8 cellular contexts compared by ENCODE assay signal in the genomic region with DNA sequence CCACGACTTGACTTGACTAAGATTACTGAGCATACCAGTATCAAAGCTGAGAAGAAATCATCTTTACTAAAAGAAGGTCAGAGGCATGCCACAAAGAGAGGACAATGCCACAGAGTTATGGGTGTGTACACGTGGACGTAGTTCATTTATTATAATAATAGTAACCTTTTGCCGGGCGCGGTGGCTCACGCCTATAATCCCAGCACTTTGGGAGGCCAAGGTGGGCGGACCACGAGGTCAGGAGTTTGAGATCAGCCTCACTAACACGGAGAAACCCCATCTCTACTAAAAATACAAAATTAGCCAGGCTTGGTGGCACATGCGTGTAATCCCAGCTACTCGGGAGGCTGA. TPM values are rescaled to one million over a fixed set of nuclear protein-coding genes. Genes with fewer than 3 reads are reported as not detected.
DNase-seq lines count a peak whose midpoint lies in the region; ATAC-seq, FAIRE-seq and TF ChIP-seq lines count a peak whose summit lies in the region.
"Not testable (repeated sequence)": the region's sequence is repeated elsewhere in the genome, so short reads cannot be mapped to it uniquely, and the experiment has no call there.

No MANE protein-coding gene starts in this region.

- not testable (repeated sequence) for H3K4me3 ChIP-seq in astrocyte (ENCODE audit: insufficient read depth, low read depth, low read length); left lung; neural progenitor cell
- H3K4me3 ChIP-seq in skeletal muscle tissue (ENCODE audit: low read length in 3 of 3) = peak overlapping the region in 1 of 3 donors; percentile 55

- H3K79me2 ChIP-seq in astrocyte (ENCODE audit: insufficient read depth, low read length) = peaks cover 62% of the 10 kb centered on the region
- H3K79me2 ChIP-seq in neural progenitor cell (ENCODE audit: low read depth) = not testable (repeated sequence)

- not testable (repeated sequence) for DNase-seq in Calu3; astrocyte (ENCODE audit: low read depth); left lung; neural progenitor cell (ENCODE audit: low spot score); type B pancreatic cell (ENCODE audit: extremely low spot score, unreplicated experiment)

- H3K36me3 Mint-ChIP-seq in Calu3 (ENCODE audit: insufficient read depth, unreplicated experiment) (peaks cover 83% of the 10 kb centered on the region), astrocyte (ENCODE audit: low read depth, unreplicated experiment) (peaks cover 38% of the 10 kb centered on the region), type B pancreatic cell (peaks cover 49% of the 10 kb centered on the region)
- not testable (repeated sequence) for H3K36me3 Mint-ChIP-seq in neural progenitor cell

- H3K4me1 Mint-ChIP-seq in Calu3 (ENCODE audit: low read depth, unreplicated experiment) (peaks cover 78% of the 10 kb centered on the region), astrocyte (ENCODE audit: low read depth, unreplicated experiment) (peaks cover 81% of the 10 kb centered on the region), neural progenitor cell (peaks cover 72% of the 10 kb centered on the region), type B pancreatic cell (ENCODE audit: unreplicated experiment) (peaks cover 55% of the 10 kb centered on the region)

- peak overlapping the region; percentile 100 for H3K27ac Mint-ChIP-seq in Calu3 (ENCODE audit: unreplicated experiment)
- H3K27ac Mint-ChIP-seq in astrocyte (ENCODE audit: unreplicated experiment) = peak overlapping the region; percentile 100
- H3K27ac Mint-ChIP-seq in neural progenitor cell = peak overlapping the region; percentile 40
- H3K27ac Mint-ChIP-seq in type B pancreatic cell = peak overlapping the region; percentile 70

- not testable (repeated sequence) for H3K9me3 Mint-ChIP-seq in Calu3 (ENCODE audit: low read depth, unreplicated experiment); astrocyte (ENCODE audit: unreplicated experiment); neural progenitor cell; type B pancreatic cell

- H3K36me3 ChIP-seq in astrocyte (ENCODE audit: insufficient read depth, low read length) (peaks cover 64% of the 10 kb centered on the region), left lung (peaks cover 0 to 84% of the 10 kb centered on the region in 2 donors), skeletal muscle tissue (ENCODE audit: control insufficient read depth in 3 of 3, insufficient read depth in 3 of 3, low read length in 3 of 3) (peaks cover 5 to 13% (median 6%) of the 10 kb centered on the region in 3 donors)
- not testable (repeated sequence) for H3K36me3 ChIP-seq in neural progenitor cell

- peaks cover 31% of the 10 kb centered on the region for H4K20me1 ChIP-seq in astrocyte (ENCODE audit: insufficient read depth, low read length)
- H4K20me1 ChIP-seq in neural progenitor cell (ENCODE audit: low read depth) = not testable (repeated sequence)

- not testable (repeated sequence) for TF ChIP-seq CTCF in Calu3 (IDR thresholded peaks at IDR 0.05; ENCODE audit: unreplicated experiment); astrocyte (IDR thresholded peaks at IDR 0.05; ENCODE audit: insufficient read depth, low read depth, low read length); left lung (IDR thresholded peaks at IDR 0.05); neural progenitor cell (IDR thresholded peaks at IDR 0.05); type B pancreatic cell (conservative IDR thresholded peaks at IDR 0.05)

- H3K4me2 ChIP-seq in astrocyte (ENCODE audit: low read length) = peak overlapping the region; percentile 51
- H3K4me2 ChIP-seq in neural progenitor cell = not testable (repeated sequence)

- not testable (repeated sequence) for H3K9me3 ChIP-seq in astrocyte (ENCODE audit: insufficient read depth, low read depth, low read length); left lung; neural progenitor cell (ENCODE audit: low read depth); skeletal muscle tissue (ENCODE audit: control insufficient read depth in 3 of 3, low read length in 3 of 3)

- H3K27ac ChIP-seq in astrocyte (ENCODE audit: low read depth, low read length) = peak overlapping the region; percentile 99
- peak overlapping the region; percentile 78 to 81 for H3K27ac ChIP-seq in left lung
- H3K27ac ChIP-seq in neural progenitor cell = not testable (repeated sequence)
- peak overlapping the region; percentile 93 for H3K27ac ChIP-seq in skeletal muscle tissue (ENCODE audit: low read depth, low read length)

- H3K27me3 ChIP-seq in astrocyte (ENCODE audit: insufficient read depth, low read length); left lung; skeletal muscle tissue (ENCODE audit: control insufficient read depth in 3 of 3, insufficient read depth in 3 of 3, low read length in 3 of 3): not testable (repeated sequence)
- peaks cover 74% of the 10 kb centered on the region for H3K27me3 ChIP-seq in neural progenitor cell

- H3K4me1 ChIP-seq in astrocyte (ENCODE audit: insufficient read depth, low read length) (peaks cover 73% of the 10 kb centered on the region), left lung (peaks cover 38 to 69% of the 10 kb centered on the region in 2 donors), neural progenitor cell (peaks cover 41% of the 10 kb centered on the region), skeletal muscle tissue (ENCODE audit: control insufficient read depth in 3 of 3, insufficient read depth in 3 of 3, low read length in 3 of 3) (peaks cover 64 to 70% (median 66%) of the 10 kb centered on the region in 3 donors)

- H2AFZ ChIP-seq in astrocyte (ENCODE audit: low read depth, low read length); neural progenitor cell (replicated peaks): not testable (repeated sequence)

- FAIRE-seq in astrocyte (lab: Jason Lieb, UNC) = not testable (repeated sequence)

- not testable (repeated sequence) for H3F3A ChIP-seq in neural progenitor cell (ENCODE audit: low read depth)

- H3K9ac ChIP-seq in astrocyte (ENCODE audit: low read length) (peak overlapping the region; percentile 87), skeletal muscle tissue (ENCODE audit: low read depth in 1 of 3, low read length in 3 of 3) (peak overlapping the region in 2 of 3 donors; percentile 26 to 28)
- not testable (repeated sequence) for H3K9ac ChIP-seq in neural progenitor cell

- H3K4me3 Mint-ChIP-seq in Calu3 (ENCODE audit: low read depth, unreplicated experiment) (peak overlapping the region; percentile 67), astrocyte (ENCODE audit: unreplicated experiment) (peak overlapping the region; percentile 77), type B pancreatic cell (peak overlapping the region; percentile 55)
- not testable (repeated sequence) for H3K4me3 Mint-ChIP-seq in neural progenitor cell

- ATAC-seq in SK-N-SH treated with all-trans-retinoic acid at 6 μM for 48 hours (peak; percentile 21; the same call in 2 of the 3 replicates), esophagus mucosa (peak; percentile 3)
- ATAC-seq in left lung = not testable (repeated sequence)

- CTCF ChIA-PET in Calu3 (lab: Charles Lee) = interaction anchor here (0.6 to 1.9 kb wide), 5 partner anchors 9 to 42 kb away, joined by 3 to 7 read pairs (median 4); no protein-coding TSS in a partner anchor

- not testable (repeated sequence) for H3K27me3 Mint-ChIP-seq in Calu3 (ENCODE audit: unreplicated experiment); astrocyte (ENCODE audit: low read depth, unreplicated experiment); neural progenitor cell (ENCODE audit: insufficient read depth, low read depth); type B pancreatic cell

- intact Hi-C loops in Calu3 (cut with micrococcal nuclease; ENCODE audit: unreplicated experiment) = loop anchor here (5.0 kb wide), 1 partner anchor 36 kb away; no protein-coding TSS in a partner anchor
- intact Hi-C loops in left lung (cut with DNase I) = not testable (repeated sequence)

- not testable (repeated sequence) for BruUV-seq in Calu3 (replicated peaks; lab: Mats Ljungman, UMichigan)

TF ChIP-seq in SK-N-SH treated with all-trans-retinoic acid at 6 μM for 48 hours, 23 proteins besides CTCF, POLR2A, EP300 and RAD21:
- 0 out of 2 replicates have a peak, but pooled peaks have one; percentile 36 for TF ChIP-seq CSDC2 (CRISPR knock-in tag; IDR thresholded peaks at IDR 0.05)
- 0 out of 2 replicates have a peak, but pooled peaks have one; percentile 79 for TF ChIP-seq SNAI2 (CRISPR knock-in tag; IDR thresholded peaks at IDR 0.05)
- peak; percentile 60; the same call in 1 of the 2 replicates for TF ChIP-seq OSR1 (CRISPR knock-in tag; IDR thresholded peaks at IDR 0.05)
- peak; percentile 3; the same call in 1 of the 2 replicates for TF ChIP-seq ISL1 (CRISPR knock-in tag; IDR thresholded peaks at IDR 0.05)
- TF ChIP-seq ZFP3 (CRISPR knock-in tag; IDR thresholded peaks at IDR 0.05) = peak; percentile 6; the same call in 1 of the 2 replicates
TF ChIP-seq in SK-N-SH treated with all-trans-retinoic acid at 6 μM for 48 hours: peak in this region for 5; not testable (repeated sequence) for 18.

RNA-seq across cellular contexts. Expression of gene ANXA2, which starts 26.1 kb away (rescaled TPM):
- total RNA-seq in Calu3 (2022) = 3,100 and 3,305 TPM in 2 replicates
- total RNA-seq in astrocyte = 2,269 and 2,599 TPM in 2 replicates
- 2,122 TPM for total RNA-seq in esophagus mucosa
- 1,000 to 10,000 TPM; 1,567 to 1,593 TPM for total RNA-seq in left lung
- total RNA-seq in neural progenitor cell (ENCODE audit: low replicate concordance) = 20.1 and 21.8 TPM in 2 replicates
- 631 TPM for total RNA-seq in skeletal muscle tissue
- 493 and 1,531 TPM in 2 replicates for total RNA-seq in type B pancreatic cell (ENCODE audit: low replicate concordance)

Comparison
In these comparisons a context has a peak if more than half of its experiments do, and no peak if none do; other contexts are left out.
1. H3K27ac Mint-ChIP-seq: peak in every context shown above with its lines; median percentile 100 in Calu3; 100 in astrocyte; 70 in type B pancreatic cell; 40 in neural progenitor cell.
2. RNA of gene ANXA2, which starts 26.1 kb away (total RNA-seq): 3,100 to 3,305 TPM in Calu3, 2,269 to 2,599 TPM in astrocyte, 2,122 TPM in esophagus mucosa (single experiment), 1,567 to 1,593 TPM in left lung, 631 TPM in skeletal muscle tissue (single experiment) and 493 to 1,531 TPM in type B pancreatic cell; 20.1 to 21.8 TPM in neural progenitor cell; every median in the first group is over 10 times any median in the second.